Comparison of ENCODE assay signal across 8 cellular contexts in genomic region chr16:56281256-56281805, GRCh38.
DNase-seq lines count a peak whose midpoint lies in the region; ATAC-seq and TF ChIP-seq lines count a peak whose summit lies in the region.

No MANE protein-coding gene starts in this region.

- H3K27me3 ChIP-seq in NT2/D1 (ENCODE audit: insufficient read depth, insufficient read length), result no peaks in the 10 kb centered on the region
- H3K27me3 ChIP-seq in foreskin keratinocyte, result no peaks in the 10 kb centered on the region

- DNase-seq in 8988T, result peak; percentile 66
- peak; percentile 96 for DNase-seq in NT2/D1 (ENCODE audit: low read depth, low spot score)
- DNase-seq in foreskin keratinocyte, result no peak
- DNase-seq in GM19238 (ENCODE audit: insufficient read length, low spot score), result no peak
- DNase-seq in activated CD4-positive, alpha-beta T cell treated with anti-CD3 and anti-CD28 coated beads, Interleukin-2, amount 50 U/mL, for 48 hours, result no peak

- no peak overlapping the region for H3K9ac ChIP-seq in NT2/D1 (ENCODE audit: insufficient read length, low read depth)

- H3K4me3 ChIP-seq in NT2/D1 (ENCODE audit: insufficient read length, low read depth), result no peak overlapping the region

- no peaks in the 10 kb centered on the region for H3K36me3 ChIP-seq in NT2/D1 (ENCODE audit: insufficient read depth, insufficient read length, low read length)

- peak; percentile 55 for TF ChIP-seq CTCF in GM12873 (IDR thresholded peaks at IDR 0.05; ENCODE audit: insufficient read depth, low read depth, low read length, missing control alignments)
- TF ChIP-seq CTCF in foreskin keratinocyte (conservative IDR thresholded peaks at IDR 0.05), result peak; percentile 54

- no peaks in the 10 kb centered on the region for H3K9me3 ChIP-seq in NT2/D1 (ENCODE audit: insufficient read depth, low read length)

- H3K4me1 ChIP-seq in NT2/D1 (ENCODE audit: insufficient read depth, insufficient read length) (peaks cover 23% of the 10 kb centered on the region), foreskin keratinocyte (no peaks in the 10 kb centered on the region)

- H3K27ac ChIP-seq in foreskin keratinocyte, result no peak overlapping the region

- ATAC-seq in foreskin keratinocyte (peak; percentile 31), GM21737 (IDR thresholded peaks at IDR 0.05; ENCODE audit: unreplicated experiment) (no peak), GM18502 (IDR thresholded peaks at IDR 0.05; ENCODE audit: poor library complexity, unreplicated experiment) (no peak)

Comparison
In these comparisons a context has a peak if more than half of its experiments do, and no peak if none do; other contexts are left out.
1. DNase-seq: peak in 8988T (single experiment) and NT2/D1 (single experiment); none in foreskin keratinocyte (0 of 2), GM19238 (single experiment) and activated CD4-positive, alpha-beta T cell treated with anti-CD3 and anti-CD28 coated beads, Interleukin-2, amount 50 U/mL, for 48 hours (0 of 2).